In genomic region chr4:153486281-153487151, GRCh38 we compare ENCODE assay signal across 8 cellular contexts. TPM values are rescaled to one million over a fixed set of nuclear protein-coding genes. Genes with fewer than 3 reads are reported as not detected.
DNase-seq lines count a peak whose midpoint lies in the region; ATAC-seq and TF ChIP-seq lines count a peak whose summit lies in the region.

No MANE protein-coding gene starts in this region.

- DNase-seq in OCI-LY7 (ENCODE audit: low spot score) (no peak), dermis blood vessel endothelial cell (peak; percentile 86), left lobe of liver (ENCODE audit: low spot score) (no peak), OCI-M1 (lab: John Stamatoyannopoulos, UW) (no peak), globus pallidus (ENCODE audit: low spot score) (no peak)

- H3K4me1 ChIP-seq in OCI-LY7 (ENCODE audit: insufficient read depth, low read length, poor library complexity, severe bottlenecking) (peaks cover 92% of the 10 kb centered on the region), neutrophil (ENCODE audit: control insufficient read depth in 1 of 2, insufficient read depth in 1 of 2, low read depth in 1 of 2, low read length in 1 of 2) (peaks cover 41 to 49% of the 10 kb centered on the region in 2 experiments)

- intact Hi-C loops in OCI-LY7 (cut with micrococcal nuclease; ENCODE audit: unreplicated experiment) = no loop called here

- no TSS peak for BruUV-seq in OCI-LY7 (replicated peaks; lab: Mats Ljungman, UMichigan)

- H2AFZ ChIP-seq in OCI-LY7 (ENCODE audit: low read length) = no peak overlapping the region

- H3K27ac ChIP-seq in OCI-LY7 (ENCODE audit: low read depth, low read length, poor library complexity, severe bottlenecking) = peak overlapping the region; percentile 49
- peak overlapping the region; percentile 85 for H3K27ac ChIP-seq in neutrophil

- CTCF ChIA-PET in OCI-LY7 (lab: Charles Lee; ENCODE audit: unreplicated experiment) = interaction anchor here (1.1 to 1.9 kb wide), 2 partner anchors 9 to 11 kb away, joined by 3 to 9 read pairs; no protein-coding TSS in a partner anchor

- H3K9me3 ChIP-seq in OCI-LY7 (ENCODE audit: low read length) (no peaks in the 10 kb centered on the region), neutrophil (no peaks in the 10 kb centered on the region)

- POLR2A ChIA-PET in OCI-LY7 (lab: Charles Lee) = interaction anchor here (0.6 to 2.7 kb wide), 12 partner anchors 8 to 143 kb away, joined by 3 to 15 read pairs (median 4); no protein-coding TSS in a partner anchor

- no peaks in the 10 kb centered on the region for H3K9me2 ChIP-seq in OCI-LY7 (ENCODE audit: insufficient read depth, low read length)

- H4K20me1 ChIP-seq in OCI-LY7 (ENCODE audit: insufficient read depth, low read length) = peaks cover 71% of the 10 kb centered on the region

- no peak for TF ChIP-seq CTCF in GM12875 (IDR thresholded peaks at IDR 0.05; ENCODE audit: borderline replicate concordance, insufficient read depth, low read depth, low read length)
- TF ChIP-seq CTCF in OCI-LY7 (conservative IDR thresholded peaks at IDR 0.05; ENCODE audit: low read length) = no peak
- no peak for TF ChIP-seq CTCF in neutrophil (IDR thresholded peaks at IDR 0.05)

- H3K4me2 ChIP-seq in OCI-LY7 (ENCODE audit: low read length) = peak overlapping the region; percentile 66

- H3K79me2 ChIP-seq in OCI-LY7 (ENCODE audit: insufficient read depth, low read depth, low read length) = peaks cover 100% of the 10 kb centered on the region

- ATAC-seq in GM18870 (IDR thresholded peaks at IDR 0.05; ENCODE audit: unreplicated experiment) = no peak
- ATAC-seq in left lobe of liver = no peak

- peak overlapping the region; percentile 19 for H3K4me3 ChIP-seq in GM12875 (ENCODE audit: low read depth, low read length)
- H3K4me3 ChIP-seq in OCI-LY7 (ENCODE audit: low read depth, low read length, poor library complexity, severe bottlenecking) = peak overlapping the region; percentile 32
- H3K4me3 ChIP-seq in neutrophil (ENCODE audit: low read depth in 1 of 2, low read length in 1 of 2) = no peak overlapping the region

- H3K36me3 ChIP-seq in OCI-LY7 (ENCODE audit: insufficient read depth, low read length) = peaks cover 92% of the 10 kb centered on the region
- H3K36me3 ChIP-seq in neutrophil = peaks cover 14% of the 10 kb centered on the region

- H3K27me3 ChIP-seq in neutrophil = no peaks in the 10 kb centered on the region

RNA-seq across cellular contexts. Expression of gene TMEM131L, which starts 20.4 kb away (rescaled TPM):
- total RNA-seq in OCI-LY7 (2014; rRNA removed; shearing (Covaris generic)) = 98.7 and 148 TPM in 2 replicates
- 133 and 169 TPM in 2 replicates for total RNA-seq in OCI-LY7 (2022)
- 16.2 and 25.3 TPM in 2 replicates for total RNA-seq in dermis blood vessel endothelial cell
- 14.0 TPM for total RNA-seq in left lobe of liver

Comparison
In these comparisons a context has a peak if more than half of its experiments do, and no peak if none do; other contexts are left out.
1. H3K4me3 ChIP-seq: peak in GM12875 (single experiment) and OCI-LY7 (single experiment); none in neutrophil (0 of 2).